Comparison of ENCODE assay signal across 8 cellular contexts in the genomic region with DNA sequence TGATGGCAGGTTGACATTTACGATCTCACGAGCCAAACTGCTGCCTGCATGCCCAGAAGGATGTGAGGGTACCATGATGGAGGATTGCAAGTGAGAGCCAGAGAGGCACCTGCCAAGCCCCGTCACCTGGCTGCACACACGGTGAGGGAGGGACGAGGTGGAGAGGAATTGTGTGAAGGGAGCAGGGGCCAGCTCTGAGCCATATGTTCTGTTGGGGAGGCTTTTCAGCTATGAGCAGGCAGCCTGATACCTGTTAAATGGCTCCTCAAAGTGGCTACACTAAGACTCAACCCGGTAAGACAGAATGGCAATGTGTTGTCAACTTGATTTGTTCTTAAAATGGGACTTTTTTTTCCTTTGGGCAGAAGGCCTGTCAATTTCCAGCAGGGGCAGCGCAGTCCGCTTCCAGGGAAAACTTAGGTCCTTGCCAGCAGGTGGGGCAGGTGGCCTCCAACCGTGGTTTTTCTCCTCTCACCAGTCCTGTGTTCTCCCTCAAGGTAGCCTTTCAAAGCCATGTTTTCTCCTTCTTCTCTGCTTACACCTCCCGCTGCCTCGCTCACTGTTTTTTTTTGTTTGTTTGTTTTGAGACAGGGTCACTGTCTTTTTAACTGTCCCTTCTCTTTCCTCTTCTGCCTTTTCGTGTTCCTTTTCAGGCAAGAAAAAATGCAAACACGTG. TPM values are rescaled to one million over a fixed set of nuclear protein-coding genes. Genes with fewer than 3 reads are reported as not detected.
DNase-seq lines count a peak whose midpoint lies in the region; ATAC-seq, FAIRE-seq and TF ChIP-seq lines count a peak whose summit lies in the region.

No MANE protein-coding gene starts in this region.

- H3K27me3 ChIP-seq in H7 (ENCODE audit: control insufficient read depth, insufficient read depth, low read length) (no peaks in the 10 kb centered on the region), small intestine (ENCODE audit: control insufficient read depth in 2 of 2, insufficient read depth in 2 of 2, low read length in 2 of 2) (no peaks in the 10 kb centered on the region)

- TF ChIP-seq CTCF in epithelial cell of proximal tubule (conservative IDR thresholded peaks at IDR 0.05; ENCODE audit: low read depth, low read length), result peak; percentile 79

- ATAC-seq in HG03139 (IDR thresholded peaks at IDR 0.05; ENCODE audit: unreplicated experiment) (no peak), GM18519 (IDR thresholded peaks at IDR 0.05; ENCODE audit: low FRiP score, unreplicated experiment) (no peak)

- 25 to 68% (median 45%) methylated on average over 13 of the region's 13 CpGs for WGBS in small intestine, 3 donors

- DNase-seq in H7 (peak; percentile 44), NCI-H69 (lab: John Stamatoyannopoulos, UW) (peak; percentile 89), epithelial cell of proximal tubule (ENCODE audit: low read depth) (no peak), small intestine (peak; percentile 62), AG20443 (ENCODE audit: low spot score) (no peak)
- no peak for DNase-seq in stimulated activated naive CD4-positive, alpha-beta T cell treated with Interleukin-2 at 50 U/mL for 16 hours (lab: John Stamatoyannopoulos, UW)

- H3K4me1 ChIP-seq in small intestine (ENCODE audit: control insufficient read depth in 2 of 2, insufficient read depth in 1 of 2, low read depth in 1 of 2, low read length in 1 of 2), result no peaks in the 10 kb centered on the region

- peak overlapping the region in 1 of 2 donors; percentile 1 for H3K27ac ChIP-seq in small intestine (ENCODE audit: low read depth in 1 of 2, low read length in 1 of 2)

- no peaks in the 10 kb centered on the region for H3K9me3 ChIP-seq in small intestine (ENCODE audit: control insufficient read depth, low read depth)

- no peak for FAIRE-seq in small intestine (lab: Jason Lieb, UNC)

- H3K4me3 ChIP-seq in H7 (ENCODE audit: insufficient read depth, low read depth, low read length), result no peak overlapping the region
- H3K4me3 ChIP-seq in epithelial cell of proximal tubule (ENCODE audit: low read depth, low read length), result no peak overlapping the region
- H3K4me3 ChIP-seq in small intestine (ENCODE audit: low read depth in 1 of 2, low read length in 2 of 2), result no peak overlapping the region

- H3K36me3 ChIP-seq in H7 (replicated peaks; ENCODE audit: control insufficient read depth, insufficient read depth, low read length) (no peaks in the 10 kb centered on the region), small intestine (ENCODE audit: control insufficient read depth in 2 of 2, insufficient read depth in 2 of 2, low read length in 2 of 2) (no peaks in the 10 kb centered on the region)

RNA-seq across cellular contexts. Expression of a gene that starts 57.7 kb away (rescaled TPM):
- 15.6 and 23.8 TPM in 2 replicates for total RNA-seq in H7 (2014; rRNA removed; shearing (Covaris generic))
- 10.4 and 16.5 TPM in 2 replicates for total RNA-seq in epithelial cell of proximal tubule
- 10 to 100 TPM in 2 of 3 donors, 1 to 10 TPM in 1; 8.9 to 19.9 (median 17.6) TPM for polyA plus RNA-seq in small intestine

Comparison
In these comparisons a context has a peak if more than half of its experiments do, and no peak if none do; other contexts are left out.
1. DNase-seq: peak in H7 (single experiment), NCI-H69 (single experiment) and small intestine (single experiment); none in epithelial cell of proximal tubule (single experiment), stimulated activated naive CD4-positive, alpha-beta T cell treated with Interleukin-2 at 50 U/mL for 16 hours (single experiment) and AG20443 (single experiment).